1 cellular context compared by ENCODE assay signal in the genomic region with DNA sequence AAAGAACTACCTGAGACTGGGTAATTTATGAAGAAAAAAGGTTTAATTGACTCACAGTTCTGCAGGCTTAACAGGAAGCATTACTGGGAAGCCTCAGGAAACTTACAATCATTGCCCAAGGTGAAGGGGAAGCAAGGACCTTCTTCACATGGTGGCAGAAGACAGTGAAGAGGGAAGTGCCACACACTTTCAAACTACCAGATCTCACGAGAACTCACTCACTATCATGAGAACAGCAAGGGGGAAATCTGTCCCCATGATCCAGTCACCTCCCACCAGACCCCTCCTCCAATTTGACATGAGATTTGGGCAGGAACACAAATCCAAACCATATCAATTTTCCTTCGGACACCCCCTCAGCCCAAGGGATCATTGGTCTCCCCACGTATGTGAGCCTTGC. TPM values are rescaled to one million over a fixed set of nuclear protein-coding genes. Genes with fewer than 3 reads are reported as not detected.
"Had no signal": no experiment of that assay in that cellular context is flagged by ENCODE, and none has a peak within 500 bp of the region (broad histone marks: within the 10 kb centered on the region; RNA-seq: fewer than 3 reads in every experiment).

No MANE protein-coding gene starts in this region.

RNA-seq across cellular contexts. Expression of a gene that starts 55.1 kb away (rescaled TPM):
- total RNA-seq: NCI-H460 had no signal
